Comparison of ENCODE assay signal across 12 cellular contexts in the genomic region with DNA sequence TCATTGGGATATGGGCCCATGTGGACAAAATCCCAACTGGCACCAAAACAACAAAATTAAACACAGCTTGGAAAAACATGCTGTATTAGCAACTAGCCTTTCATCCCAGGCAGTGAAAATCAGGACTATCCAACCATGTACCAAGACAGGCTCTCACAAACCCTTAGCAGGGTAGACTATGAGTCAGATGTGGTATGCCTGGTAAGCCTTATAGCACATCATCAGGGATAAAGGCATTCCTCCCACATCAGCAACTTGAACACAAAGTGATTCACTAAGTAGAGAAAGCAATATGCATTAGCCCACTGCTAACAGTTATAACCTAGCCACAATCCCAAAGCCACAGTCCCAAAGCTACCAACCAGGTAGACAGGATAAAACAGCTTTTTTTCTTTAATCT.
DNase-seq lines count a peak whose midpoint lies in the region; ATAC-seq, FAIRE-seq and TF ChIP-seq lines count a peak whose summit lies in the region.
"Had no signal": no experiment of that assay in that cellular context is flagged by ENCODE, and none has a peak within 500 bp of the region (broad histone marks: within the 10 kb centered on the region; RNA-seq: fewer than 3 reads in every experiment).

No MANE protein-coding gene starts in this region.

- no peak for TF ChIP-seq POLR2A in H54 (IDR thresholded peaks at IDR 0.05; ENCODE audit: low read depth, low read length)

- DNase-seq in ACHN (peak; percentile 86), H54 (ENCODE audit: insufficient read length, low spot score) (peak; percentile 25), fibroblast of the conjunctiva (ENCODE audit: low read depth) (peak; percentile 72), NCI-H2029 (lab: John Stamatoyannopoulos, UW) (no peak), NCI-H2171 (lab: John Stamatoyannopoulos, UW) (no peak)
- DNase-seq: activated T-cell treated with anti-CD3 and anti-CD28 coated beads, Interleukin-2, amount 50 U/mL, for 24 hours; endodermal cell; H9; NCI-H446 treated with DMSO at 0.1 percent for 48 hours had no signal

- ATAC-seq in SK-N-SH treated with all-trans-retinoic acid at 6 μM for 48 hours (peak; percentile 96), GM19035 (IDR thresholded peaks at IDR 0.05; ENCODE audit: unreplicated experiment) (no peak), GM19328 (IDR thresholded peaks at IDR 0.05; ENCODE audit: unreplicated experiment) (no peak)

- in situ Hi-C loops in ACHN (cut with HindIII; ENCODE audit: low pct_ligation_motif_present, low pct_unique_long_range_greater_than_20kb, low sequenced_read_pairs) = no loop called here

- FAIRE-seq in H54 (lab: Jason Lieb, UNC) = peak; percentile 99

TF ChIP-seq in SK-N-SH treated with all-trans-retinoic acid at 6 μM for 48 hours, 23 proteins besides CTCF, POLR2A, EP300 and RAD21:
- TF ChIP-seq, protein P1, sequence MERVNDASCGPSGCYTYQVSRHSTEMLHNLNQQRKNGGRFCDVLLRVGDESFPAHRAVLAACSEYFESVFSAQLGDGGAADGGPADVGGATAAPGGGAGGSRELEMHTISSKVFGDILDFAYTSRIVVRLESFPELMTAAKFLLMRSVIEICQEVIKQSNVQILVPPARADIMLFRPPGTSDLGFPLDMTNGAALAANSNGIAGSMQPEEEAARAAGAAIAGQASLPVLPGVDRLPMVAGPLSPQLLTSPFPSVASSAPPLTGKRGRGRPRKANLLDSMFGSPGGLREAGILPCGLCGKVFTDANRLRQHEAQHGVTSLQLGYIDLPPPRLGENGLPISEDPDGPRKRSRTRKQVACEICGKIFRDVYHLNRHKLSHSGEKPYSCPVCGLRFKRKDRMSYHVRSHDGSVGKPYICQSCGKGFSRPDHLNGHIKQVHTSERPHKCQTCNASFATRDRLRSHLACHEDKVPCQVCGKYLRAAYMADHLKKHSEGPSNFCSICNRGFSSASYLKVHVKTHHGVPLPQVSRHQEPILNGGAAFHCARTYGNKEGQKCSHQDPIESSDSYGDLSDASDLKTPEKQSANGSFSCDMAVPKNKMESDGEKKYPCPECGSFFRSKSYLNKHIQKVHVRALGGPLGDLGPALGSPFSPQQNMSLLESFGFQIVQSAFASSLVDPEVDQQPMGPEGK (CRISPR knock-in tag; IDR thresholded peaks at IDR 0.05; ENCODE audit: borderline replicate concordance) = no peak
- TF ChIP-seq ESRRG (CRISPR knock-in tag; IDR thresholded peaks at IDR 0.05) (no peak), SNAI2 (CRISPR knock-in tag; IDR thresholded peaks at IDR 0.05) (no peak), TCF4 (CRISPR knock-in tag; IDR thresholded peaks at IDR 0.05; ENCODE audit: borderline replicate concordance) (no peak), ZC3H10 (CRISPR knock-in tag; IDR thresholded peaks at IDR 0.05) (no peak), BACH2 (CRISPR knock-in tag; IDR thresholded peaks at IDR 0.05; ENCODE audit: borderline replicate concordance) (no peak), ZNF565 (CRISPR knock-in tag; conservative IDR thresholded peaks at IDR 0.05; ENCODE audit: low read depth) (no peak), TOX (CRISPR knock-in tag; IDR thresholded peaks at IDR 0.05; ENCODE audit: borderline replicate concordance) (no peak), PPARA (CRISPR knock-in tag; IDR thresholded peaks at IDR 0.05; ENCODE audit: borderline replicate concordance) (no peak)
- TF ChIP-seq, protein P2, sequence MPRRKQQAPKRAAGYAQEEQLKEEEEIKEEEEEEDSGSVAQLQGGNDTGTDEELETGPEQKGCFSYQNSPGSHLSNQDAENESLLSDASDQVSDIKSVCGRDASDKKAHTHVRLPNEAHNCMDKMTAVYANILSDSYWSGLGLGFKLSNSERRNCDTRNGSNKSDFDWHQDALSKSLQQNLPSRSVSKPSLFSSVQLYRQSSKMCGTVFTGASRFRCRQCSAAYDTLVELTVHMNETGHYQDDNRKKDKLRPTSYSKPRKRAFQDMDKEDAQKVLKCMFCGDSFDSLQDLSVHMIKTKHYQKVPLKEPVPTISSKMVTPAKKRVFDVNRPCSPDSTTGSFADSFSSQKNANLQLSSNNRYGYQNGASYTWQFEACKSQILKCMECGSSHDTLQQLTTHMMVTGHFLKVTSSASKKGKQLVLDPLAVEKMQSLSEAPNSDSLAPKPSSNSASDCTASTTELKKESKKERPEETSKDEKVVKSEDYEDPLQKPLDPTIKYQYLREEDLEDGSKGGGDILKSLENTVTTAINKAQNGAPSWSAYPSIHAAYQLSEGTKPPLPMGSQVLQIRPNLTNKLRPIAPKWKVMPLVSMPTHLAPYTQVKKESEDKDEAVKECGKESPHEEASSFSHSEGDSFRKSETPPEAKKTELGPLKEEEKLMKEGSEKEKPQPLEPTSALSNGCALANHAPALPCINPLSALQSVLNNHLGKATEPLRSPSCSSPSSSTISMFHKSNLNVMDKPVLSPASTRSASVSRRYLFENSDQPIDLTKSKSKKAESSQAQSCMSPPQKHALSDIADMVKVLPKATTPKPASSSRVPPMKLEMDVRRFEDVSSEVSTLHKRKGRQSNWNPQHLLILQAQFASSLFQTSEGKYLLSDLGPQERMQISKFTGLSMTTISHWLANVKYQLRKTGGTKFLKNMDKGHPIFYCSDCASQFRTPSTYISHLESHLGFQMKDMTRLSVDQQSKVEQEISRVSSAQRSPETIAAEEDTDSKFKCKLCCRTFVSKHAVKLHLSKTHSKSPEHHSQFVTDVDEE (CRISPR knock-in tag; IDR thresholded peaks at IDR 0.05) = no peak
- TF ChIP-seq, protein P3, sequence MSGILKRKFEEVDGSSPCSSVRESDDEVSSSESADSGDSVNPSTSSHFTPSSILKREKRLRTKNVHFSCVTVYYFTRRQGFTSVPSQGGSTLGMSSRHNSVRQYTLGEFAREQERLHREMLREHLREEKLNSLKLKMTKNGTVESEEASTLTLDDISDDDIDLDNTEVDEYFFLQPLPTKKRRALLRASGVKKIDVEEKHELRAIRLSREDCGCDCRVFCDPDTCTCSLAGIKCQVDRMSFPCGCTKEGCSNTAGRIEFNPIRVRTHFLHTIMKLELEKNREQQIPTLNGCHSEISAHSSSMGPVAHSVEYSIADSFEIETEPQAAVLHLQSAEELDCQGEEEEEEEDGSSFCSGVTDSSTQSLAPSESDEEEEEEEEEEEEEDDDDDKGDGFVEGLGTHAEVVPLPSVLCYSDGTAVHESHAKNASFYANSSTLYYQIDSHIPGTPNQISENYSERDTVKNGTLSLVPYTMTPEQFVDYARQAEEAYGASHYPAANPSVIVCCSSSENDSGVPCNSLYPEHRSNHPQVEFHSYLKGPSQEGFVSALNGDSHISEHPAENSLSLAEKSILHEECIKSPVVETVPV (CRISPR knock-in tag; IDR thresholded peaks at IDR 0.05) = no peak
- TF ChIP-seq, protein P4, sequence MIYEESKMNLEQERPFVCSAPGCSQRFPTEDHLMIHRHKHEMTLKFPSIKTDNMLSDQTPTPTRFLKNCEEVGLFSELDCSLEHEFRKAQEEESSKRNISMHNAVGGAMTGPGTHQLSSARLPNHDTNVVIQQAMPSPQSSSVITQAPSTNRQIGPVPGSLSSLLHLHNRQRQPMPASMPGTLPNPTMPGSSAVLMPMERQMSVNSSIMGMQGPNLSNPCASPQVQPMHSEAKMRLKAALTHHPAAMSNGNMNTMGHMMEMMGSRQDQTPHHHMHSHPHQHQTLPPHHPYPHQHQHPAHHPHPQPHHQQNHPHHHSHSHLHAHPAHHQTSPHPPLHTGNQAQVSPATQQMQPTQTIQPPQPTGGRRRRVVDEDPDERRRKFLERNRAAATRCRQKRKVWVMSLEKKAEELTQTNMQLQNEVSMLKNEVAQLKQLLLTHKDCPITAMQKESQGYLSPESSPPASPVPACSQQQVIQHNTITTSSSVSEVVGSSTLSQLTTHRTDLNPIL (CRISPR knock-in tag; IDR thresholded peaks at IDR 0.05; ENCODE audit: low read depth) = no peak
- TF ChIP-seq, protein P5, sequence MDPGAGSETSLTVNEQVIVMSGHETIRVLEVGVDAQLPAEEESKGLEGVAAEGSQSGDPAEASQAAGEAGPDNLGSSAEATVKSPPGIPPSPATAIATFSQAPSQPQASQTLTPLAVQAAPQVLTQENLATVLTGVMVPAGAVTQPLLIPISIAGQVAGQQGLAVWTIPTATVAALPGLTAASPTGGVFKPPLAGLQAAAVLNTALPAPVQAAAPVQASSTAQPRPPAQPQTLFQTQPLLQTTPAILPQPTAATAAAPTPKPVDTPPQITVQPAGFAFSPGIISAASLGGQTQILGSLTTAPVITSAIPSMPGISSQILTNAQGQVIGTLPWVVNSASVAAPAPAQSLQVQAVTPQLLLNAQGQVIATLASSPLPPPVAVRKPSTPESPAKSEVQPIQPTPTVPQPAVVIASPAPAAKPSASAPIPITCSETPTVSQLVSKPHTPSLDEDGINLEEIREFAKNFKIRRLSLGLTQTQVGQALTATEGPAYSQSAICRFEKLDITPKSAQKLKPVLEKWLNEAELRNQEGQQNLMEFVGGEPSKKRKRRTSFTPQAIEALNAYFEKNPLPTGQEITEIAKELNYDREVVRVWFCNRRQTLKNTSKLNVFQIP (CRISPR knock-in tag; IDR thresholded peaks at IDR 0.05; ENCODE audit: borderline replicate concordance, low read depth) = no peak
TF ChIP-seq in SK-N-SH treated with all-trans-retinoic acid at 6 μM for 48 hours: peak in this region for 0.

Comparison
In these comparisons a context has a peak if more than half of its experiments do, and no peak if none do; other contexts are left out.
1. DNase-seq: peak in ACHN (single experiment), H54 (single experiment) and fibroblast of the conjunctiva (single experiment); none in NCI-H2029 (single experiment) and NCI-H2171 (single experiment).